8 cellular contexts compared by ENCODE assay signal in genomic region chr1:169890761-169891538, GRCh38. TPM values are rescaled to one million over a fixed set of nuclear protein-coding genes. Genes with fewer than 3 reads are reported as not detected.
DNase-seq lines count a peak whose midpoint lies in the region; ATAC-seq, FAIRE-seq and TF ChIP-seq lines count a peak whose summit lies in the region.

No MANE protein-coding gene starts in this region.

- H3K36me3 ChIP-seq in Karpas-422 (ENCODE audit: insufficient read depth, low read length) (peaks cover 14% of the 10 kb centered on the region), muscle layer of duodenum (ENCODE audit: control insufficient read depth in 1 of 2, insufficient read depth in 2 of 2, low read length in 2 of 2) (peaks cover 4 to 10% of the 10 kb centered on the region in 2 donors), right atrium auricular region (peaks cover 24% of the 10 kb centered on the region)

- H3K27me3 ChIP-seq in Karpas-422 (ENCODE audit: low read length) (no peaks in the 10 kb centered on the region), muscle layer of duodenum (ENCODE audit: low read depth, low read length) (no peaks in the 10 kb centered on the region), right atrium auricular region (no peaks in the 10 kb centered on the region)

- peak overlapping the region; percentile 88 for H3K4me2 ChIP-seq in Karpas-422 (ENCODE audit: low read depth, low read length, poor library complexity, severe bottlenecking)

- H3K9me3 ChIP-seq in Karpas-422 (ENCODE audit: low read length) (no peaks in the 10 kb centered on the region), muscle layer of duodenum (ENCODE audit: control insufficient read depth in 1 of 2, low read length in 2 of 2) (no peaks in the 10 kb centered on the region), right atrium auricular region (no peaks in the 10 kb centered on the region)

- TF ChIP-seq CTCF in right atrium auricular region (IDR thresholded peaks at IDR 0.05): no peak

- peaks cover 31% of the 10 kb centered on the region for H3K4me1 ChIP-seq in Karpas-422 (ENCODE audit: low read length)
- H3K4me1 ChIP-seq in muscle layer of duodenum (ENCODE audit: control insufficient read depth in 1 of 2, insufficient read depth in 2 of 2, low read length in 2 of 2): peaks cover 11 to 12% of the 10 kb centered on the region in 2 donors
- H3K4me1 ChIP-seq in right atrium auricular region: peaks cover 0 to 27% of the 10 kb centered on the region in 2 donors

- H3K4me3 ChIP-seq in Karpas-422 (ENCODE audit: low read length) (peak overlapping the region; percentile 78), muscle layer of duodenum (ENCODE audit: low read depth in 1 of 2, low read length in 2 of 2) (peak overlapping the region in 1 of 2 donors; percentile 32), right atrium auricular region (no peak overlapping the region)

- H3K9ac ChIP-seq in Karpas-422 (ENCODE audit: low read length): peak overlapping the region; percentile 91; the same call in 1 of the 2 replicates

- no peak for ATAC-seq in GM18519 (IDR thresholded peaks at IDR 0.05; ENCODE audit: low FRiP score, unreplicated experiment)
- no peak for ATAC-seq in HG02981 (IDR thresholded peaks at IDR 0.05; ENCODE audit: unreplicated experiment)

- FAIRE-seq in GM18507 (lab: Jason Lieb, UNC): peak; percentile 69

- peaks cover 68% of the 10 kb centered on the region for H3K79me2 ChIP-seq in Karpas-422 (ENCODE audit: low read length)

- no peaks in the 10 kb centered on the region for H4K20me1 ChIP-seq in Karpas-422 (ENCODE audit: insufficient read depth, low read depth, low read length)

- no peak overlapping the region for H2AFZ ChIP-seq in Karpas-422 (ENCODE audit: low read length)

- DNase-seq in GM18507 (ENCODE audit: extremely low spot score, insufficient read length, low read depth) (no peak), Karpas-422 (no peak), right atrium auricular region (ENCODE audit: low spot score) (no peak), NCI-H1092 treated with DMSO at 0.1 percent for 48 hours (lab: John Stamatoyannopoulos, UW) (no peak)
- DNase-seq in activated gamma-delta T cell treated with anti-CD3 and anti-CD28 coated beads, Interleukin-2, amount 50 U/mL, for 16 hours (ENCODE audit: low read depth): peak; percentile 29

- no peaks in the 10 kb centered on the region; the same call in 1 of the 2 replicates for H3K9me2 ChIP-seq in Karpas-422 (replicated peaks; ENCODE audit: insufficient read depth, low read length)

- H3K27ac ChIP-seq in Karpas-422 (ENCODE audit: low read length) (no peak overlapping the region), muscle layer of duodenum (ENCODE audit: low read length) (peak overlapping the region; percentile 35), right atrium auricular region (no peak overlapping the region)

RNA-seq across cellular contexts. Expression of gene SCYL3, which starts 2.7 kb away (rescaled TPM):
- 9.4 and 10.2 TPM in 2 replicates for total RNA-seq in Karpas-422 (2014; rRNA removed; shearing (Covaris generic); ENCODE audit: low replicate concordance)
- total RNA-seq in right atrium auricular region: 1 to 10 TPM; 6.4 to 6.5 TPM
